Comparison of ENCODE assay signal across 16 cellular contexts in genomic region chr1:78081980-78082860, GRCh38. TPM values are rescaled to one million over a fixed set of nuclear protein-coding genes. Genes with fewer than 3 reads are reported as not detected.
A peak's percentile ranks its signal among the peaks of the same experiment; 100 is the strongest.
DNase-seq lines count a peak whose midpoint lies in the region; ATAC-seq and TF ChIP-seq lines count a peak whose summit lies in the region.
"Had no signal": no experiment of that assay in that cellular context is flagged by ENCODE, and none has a peak within 500 bp of the region (broad histone marks: within the 10 kb centered on the region; RNA-seq: fewer than 3 reads in every experiment).

No MANE protein-coding gene starts in this region.

- peak overlapping the region; percentile 1 for H3K4me2 ChIP-seq in smooth muscle cell

- no peak overlapping the region for H3K4me3 ChIP-seq in coronary artery
- no peak overlapping the region for H3K4me3 ChIP-seq in smooth muscle cell

- no peaks in the 10 kb centered on the region for H4K20me1 ChIP-seq in smooth muscle cell (ENCODE audit: low read depth)

- intact Hi-C loops in left ventricle myocardium superior (cut with micrococcal nuclease), result no loop called here

- H3K79me2 ChIP-seq in smooth muscle cell (ENCODE audit: low read depth), result no peaks in the 10 kb centered on the region

- peak; percentile 96 for ATAC-seq in left ventricle myocardium superior
- ATAC-seq in HG03354 (IDR thresholded peaks at IDR 0.05; ENCODE audit: poor library complexity, severe bottlenecking, unreplicated experiment), result no peak
- ATAC-seq: PC-3 had no signal

- DNase-seq in OCI-M1 (lab: John Stamatoyannopoulos, UW), result peak; percentile 46
- DNase-seq in coronary artery (ENCODE audit: low spot score), result no peak
- no peak for DNase-seq in left ventricle myocardium superior
- no peak for DNase-seq in smooth muscle cell (lab: John Stamatoyannopoulos, UW; ENCODE audit: unreplicated experiment)
- no peak for DNase-seq in ureter (ENCODE audit: low spot score)
- no peak for DNase-seq in NCI-H146 treated with DMSO at 0.1 percent for 48 hours (lab: John Stamatoyannopoulos, UW; ENCODE audit: unreplicated experiment)
- DNase-seq in retina, result no peak
- DNase-seq: COR-L47; H7; NCI-H1930; NCI-H524; PC-3; stimulated activated CD4-positive, alpha-beta T cell treated with anti-CD3 and anti-CD28 coated beads, Interleukin-12 subunit alpha, Interleukin-12 subunit beta, amount 100 ng/mL, for 4 hours; WERI-Rb-1 had no signal

- H2AFZ ChIP-seq in smooth muscle cell (ENCODE audit: low read depth), result no peak overlapping the region

- no peaks in the 10 kb centered on the region for H3K36me3 ChIP-seq in smooth muscle cell (ENCODE audit: low read depth)
- H3K36me3 ChIP-seq: WERI-Rb-1 had no signal

- no peak overlapping the region for H3K9ac ChIP-seq in smooth muscle cell (ENCODE audit: low read depth)

- peaks cover 8% of the 10 kb centered on the region for H3K4me1 ChIP-seq in smooth muscle cell (ENCODE audit: low read depth)

- H3K27me3 ChIP-seq in smooth muscle cell (ENCODE audit: low read depth), result no peaks in the 10 kb centered on the region

- no peak for TF ChIP-seq CTCF in coronary artery (IDR thresholded peaks at IDR 0.05)
- TF ChIP-seq CTCF in smooth muscle cell (IDR thresholded peaks at IDR 0.05; ENCODE audit: borderline replicate concordance, insufficient read depth, poor library complexity, severe bottlenecking), result no peak

- 66% methylated on average over 5 of the region's 5 CpGs for WGBS in smooth muscle cell (ENCODE audit: low lambda C conversion rate)

- H3K27ac ChIP-seq in coronary artery, result peak overlapping the region; percentile 43 to 64
- H3K27ac ChIP-seq in smooth muscle cell (ENCODE audit: low read depth), result peak overlapping the region; percentile 58
- H3K27ac ChIP-seq: WERI-Rb-1 had no signal

- no peaks in the 10 kb centered on the region for H3F3A ChIP-seq in smooth muscle cell (ENCODE audit: low read depth)

- no peaks in the 10 kb centered on the region for H3K9me3 ChIP-seq in smooth muscle cell (replicated peaks; ENCODE audit: low read depth)

RNA-seq across cellular contexts. Expression of gene GIPC2, which starts 36.5 kb away (rescaled TPM):
- 4.9 TPM for total RNA-seq in left ventricle myocardium superior
- 0.13 TPM in 1 of 2 replicates, not detected in the other for total RNA-seq in smooth muscle cell
- 0.05 TPM in 1 of 2 replicates, not detected in the other for polyA plus RNA-seq in smooth muscle cell
- total RNA-seq in ureter, result 3.1 TPM
- total RNA-seq: G401, PC-3 had no signal
